23 cellular contexts compared by ENCODE assay signal in genomic region chr12:42539696-42540095, GRCh38. TPM values are rescaled to one million over a fixed set of nuclear protein-coding genes. Genes with fewer than 3 reads are reported as not detected.
DNase-seq lines count a peak whose midpoint lies in the region; ATAC-seq and TF ChIP-seq lines count a peak whose summit lies in the region.
"Had no signal": no experiment of that assay in that cellular context is flagged by ENCODE, and none has a peak within 500 bp of the region (broad histone marks: within the 10 kb centered on the region; RNA-seq: fewer than 3 reads in every experiment).

No MANE protein-coding gene starts in this region.

- H3K27ac ChIP-seq in GM23248 = peak overlapping the region; percentile 6; the same call in 1 of the 2 replicates
- no peak overlapping the region for H3K27ac ChIP-seq in tibial artery
- H3K27ac ChIP-seq: 22Rv1; BLaER1 treated with 17β-estradiol and CSF1 and Interleukin-3, amounts not matched to agents 10 nM and 100 nM had no signal

- H3K4me3 ChIP-seq in AG09309 (ENCODE audit: control insufficient read depth, low read depth, low read length) = no peak overlapping the region
- 0 out of 2 replicates have a peak overlapping the region, but pooled peaks have one; percentile 2 for H3K4me3 ChIP-seq in GM23248
- H3K4me3 ChIP-seq in tibial artery = no peak overlapping the region
- H3K4me3 ChIP-seq: BLaER1 treated with 17β-estradiol and CSF1 and Interleukin-3, amounts not matched to agents 10 nM and 100 nM; GM12878; MG63 had no signal

- H3K27ac Mint-ChIP-seq in mesothelial cell of epicardium = peak overlapping the region; percentile 58
- H3K27ac Mint-ChIP-seq: CD4-positive, alpha-beta T cell had no signal

- intact Hi-C loops in left ventricle myocardium superior (cut with micrococcal nuclease) = no loop called here
- intact Hi-C loops in tibial artery (cut with DNase I; ENCODE audit: low total_unique reads) = no loop called here

- peak; percentile 3 for DNase-seq in AG09309 (ENCODE audit: low read depth)
- peak; percentile 8 for DNase-seq in GM23248
- DNase-seq in fibroblast of gingiva (ENCODE audit: low read depth) = peak; percentile 50
- no peak for DNase-seq in mesothelial cell of epicardium (ENCODE audit: low spot score in 2 of 2, unreplicated experiment in 2 of 2)
- DNase-seq in left ventricle myocardium superior = no peak
- no peak for DNase-seq in tibial artery
- DNase-seq: CD4-positive, alpha-beta T cell; DMS53; HCEC 1CT; IMR-90; KG1; MG63; NCI-H1105 treated with DMSO at 0.1 percent for 48 hours; NCI-H1694; NCI-H2081; NCI-H2227 treated with DMSO at 0.1 percent for 48 hours; NCI-H69; Right ventricle myocardium superior; RPMI8226 had no signal

- H3K36me3 Mint-ChIP-seq in mesothelial cell of epicardium = peaks cover 2% of the 10 kb centered on the region

- H3K36me3 ChIP-seq in GM23248 (ENCODE audit: low read depth) (no peaks in the 10 kb centered on the region), tibial artery (no peaks in the 10 kb centered on the region)
- H3K36me3 ChIP-seq: BLaER1 treated with 17β-estradiol and CSF1 and Interleukin-3, amounts not matched to agents 10 nM and 100 nM; MG63 had no signal

- H3K9me3 ChIP-seq in GM23248 (ENCODE audit: low read depth) = no peaks in the 10 kb centered on the region
- H3K9me3 ChIP-seq in tibial artery = no peaks in the 10 kb centered on the region
- H3K9me3 ChIP-seq: BLaER1 treated with 17β-estradiol and CSF1 and Interleukin-3, amounts not matched to agents 10 nM and 100 nM; MG63 had no signal

- no peak overlapping the region for H2AFZ ChIP-seq in GM23248

- no peaks in the 10 kb centered on the region for H3F3A ChIP-seq in GM23248 (ENCODE audit: insufficient read depth)

- H3K27me3 ChIP-seq in GM23248 (replicated peaks; ENCODE audit: insufficient read depth) (no peaks in the 10 kb centered on the region), tibial artery (no peaks in the 10 kb centered on the region)
- H3K27me3 ChIP-seq: BLaER1 treated with 17β-estradiol and CSF1 and Interleukin-3, amounts not matched to agents 10 nM and 100 nM; MG63 had no signal

- H4K20me1 ChIP-seq in GM23248 (ENCODE audit: insufficient read depth) = no peaks in the 10 kb centered on the region
- H4K20me1 ChIP-seq: BLaER1 treated with 17β-estradiol and CSF1 and Interleukin-3, amounts not matched to agents 10 nM and 100 nM had no signal

- WGBS in GM23248 (ENCODE audit: low coverage in 1 of 2, low lambda C conversion rate in 2 of 2, missing lambda C conversion rate in 2 of 2), 2 experiments = 33 to 35% methylated on average over 1 of the region's 1 CpG

- H3K79me2 ChIP-seq in GM23248 (ENCODE audit: insufficient read depth) = peaks cover 84% of the 10 kb centered on the region

- H3K4me2 ChIP-seq in GM23248 (ENCODE audit: unreplicated experiment) = peak overlapping the region; percentile 15
- H3K4me2 ChIP-seq: BLaER1 treated with 17β-estradiol and CSF1 and Interleukin-3, amounts not matched to agents 10 nM and 100 nM had no signal

- ATAC-seq in HG03571 (IDR thresholded peaks at IDR 0.05; ENCODE audit: unreplicated experiment) (no peak), left ventricle myocardium superior (no peak)
- ATAC-seq: GM12878 had no signal

- H3K4me1 Mint-ChIP-seq in mesothelial cell of epicardium = peaks cover 14% of the 10 kb centered on the region

- no peak overlapping the region for H3K9ac ChIP-seq in GM23248
- H3K9ac ChIP-seq: BLaER1 treated with 17β-estradiol and CSF1 and Interleukin-3, amounts not matched to agents 10 nM and 100 nM had no signal

- TF ChIP-seq CTCF in AG09309 (IDR thresholded peaks at IDR 0.05; ENCODE audit: control insufficient read depth, insufficient read depth, low read depth, low read length, missing control alignments) = no peak
- TF ChIP-seq CTCF in mesothelial cell of epicardium (IDR thresholded peaks at IDR 0.05; ENCODE audit: unreplicated experiment) = no peak
- no peak for TF ChIP-seq CTCF in tibial artery (IDR thresholded peaks at IDR 0.05)

- in situ Hi-C loops in GM23248 (cut with MboI) = no loop called here

- peaks cover 8% of the 10 kb centered on the region for H3K4me1 ChIP-seq in GM23248 (ENCODE audit: insufficient read depth)
- H3K4me1 ChIP-seq in tibial artery = no peaks in the 10 kb centered on the region
- H3K4me1 ChIP-seq: BLaER1 treated with 17β-estradiol and CSF1 and Interleukin-3, amounts not matched to agents 10 nM and 100 nM had no signal

- no peaks in the 10 kb centered on the region for H3K27me3 Mint-ChIP-seq in mesothelial cell of epicardium (ENCODE audit: low read depth)

- H3K9me3 Mint-ChIP-seq in mesothelial cell of epicardium = no peaks in the 10 kb centered on the region
- H3K9me3 Mint-ChIP-seq: CD4-positive, alpha-beta T cell had no signal

- no peak overlapping the region for H3K4me3 Mint-ChIP-seq in mesothelial cell of epicardium
- H3K4me3 Mint-ChIP-seq: CD4-positive, alpha-beta T cell had no signal

- H3K9me2 ChIP-seq in GM23248 (ENCODE audit: insufficient read depth) = no peaks in the 10 kb centered on the region

RNA-seq across cellular contexts. Expression of gene PRICKLE1, which starts 49.9 kb away (rescaled TPM):
- total RNA-seq in GM23248 (2014; rRNA removed; shearing (Covaris generic)) = 12.9 and 13.2 TPM in 2 replicates
- polyA plus RNA-seq in GM23248 (2016; fragmentation: Nextera tagmentation; extraction: Ambion mirVana) = 25.2 and 25.7 TPM in 2 replicates
- total RNA-seq in mesothelial cell of epicardium (79.4 to 89.1 TPM (median 80.7 TPM) in 3 replicates), left ventricle myocardium superior (17.7 TPM)
- total RNA-seq: CD4-positive, alpha-beta T cell had no signal

Comparison
In these comparisons a context has a peak if more than half of its experiments do, and no peak if none do; other contexts are left out.
1. DNase-seq: peak in AG09309 (single experiment), GM23248 (single experiment) and fibroblast of gingiva (single experiment); none in mesothelial cell of epicardium (0 of 2), left ventricle myocardium superior (single experiment) and tibial artery (0 of 2).